29 cellular contexts compared by ENCODE assay signal in genomic region chr2:237870126-237870525, GRCh38. TPM values are rescaled to one million over a fixed set of nuclear protein-coding genes. Genes with fewer than 3 reads are reported as not detected.
DNase-seq lines count a peak whose midpoint lies in the region; ATAC-seq and TF ChIP-seq lines count a peak whose summit lies in the region.
"Had no signal": no experiment of that assay in that cellular context is flagged by ENCODE, and none has a peak within 500 bp of the region (broad histone marks: within the 10 kb centered on the region; RNA-seq: fewer than 3 reads in every experiment).

No MANE protein-coding gene starts in this region.

- POLR2A ChIA-PET in Panc1 (lab: Charles Lee), result no interaction called here

- H3K27me3 ChIP-seq in Panc1 (ENCODE audit: control insufficient read depth, insufficient read depth, low read length), result no peaks in the 10 kb centered on the region
- H3K27me3 ChIP-seq in gastroesophageal sphincter, result no peaks in the 10 kb centered on the region
- no peaks in the 10 kb centered on the region for H3K27me3 ChIP-seq in sigmoid colon
- H3K27me3 ChIP-seq: brain microvascular endothelial cell, foreskin keratinocyte, Peyer's patch, upper lobe of left lung had no signal

- H3K4me3 Mint-ChIP-seq in activated CD8-positive, alpha-beta memory T cell treated with anti-CD3 and anti-CD28 coated beads, Interleukin-2, amount 10 ng/mL, durations not matched to agents 7 days and 5 days, result no peak overlapping the region
- H3K4me3 Mint-ChIP-seq: activated CD8-positive, alpha-beta T cell treated with anti-CD3 and anti-CD28 coated beads, Interleukin-2, amount 10 ng/mL, durations not matched to agents 7 days and 5 days; activated naive CD4-positive, alpha-beta T cell treated with anti-CD3 and anti-CD28 coated beads for 36 hours; CD4-positive, CD25-positive, alpha-beta regulatory T cell had no signal

- H3K4me3 ChIP-seq in Panc1 (ENCODE audit: low read depth in 2 of 2, low read length in 2 of 2) (no peak overlapping the region), gastroesophageal sphincter (no peak overlapping the region), sigmoid colon (peak overlapping the region in 1 of 4 donors; percentile 3)
- H3K4me3 ChIP-seq: Peyer's patch, upper lobe of left lung had no signal

- peaks cover 50% of the 10 kb centered on the region for H3K27me3 Mint-ChIP-seq in activated CD8-positive, alpha-beta memory T cell treated with anti-CD3 and anti-CD28 coated beads, Interleukin-2, amount 10 ng/mL, durations not matched to agents 7 days and 5 days

- no TSS peak for BruUV-seq in Panc1 (replicated peaks; lab: Mats Ljungman, UMichigan)

- H3K9me3 Mint-ChIP-seq in activated CD8-positive, alpha-beta memory T cell treated with anti-CD3 and anti-CD28 coated beads, Interleukin-2, amount 10 ng/mL, durations not matched to agents 7 days and 5 days (ENCODE audit: low read depth), result no peaks in the 10 kb centered on the region
- H3K9me3 Mint-ChIP-seq: activated naive CD4-positive, alpha-beta T cell treated with anti-CD3 and anti-CD28 coated beads for 36 hours; CD4-positive, CD25-positive, alpha-beta regulatory T cell had no signal

- peaks cover 28% of the 10 kb centered on the region for H3K4me1 ChIP-seq in Panc1 (ENCODE audit: control insufficient read depth, insufficient read depth, low read length)
- H3K4me1 ChIP-seq in gastroesophageal sphincter, result peaks cover 10 to 99% (median 31%) of the 10 kb centered on the region in 3 donors
- H3K4me1 ChIP-seq in sigmoid colon, result peaks cover 0 to 100% (median 99%) of the 10 kb centered on the region in 4 donors

- H3K27ac ChIP-seq in Panc1 (ENCODE audit: low read length), result 0 out of 2 replicates have a peak overlapping the region, but pooled peaks have one; percentile 4
- H3K27ac ChIP-seq in gastroesophageal sphincter, result peak overlapping the region; percentile 4 to 97 (median 90)
- peak overlapping the region; percentile 91 to 97 (median 96) for H3K27ac ChIP-seq in sigmoid colon
- H3K27ac ChIP-seq: brain microvascular endothelial cell, foreskin keratinocyte, upper lobe of left lung had no signal

- H3K4me1 Mint-ChIP-seq in activated CD8-positive, alpha-beta memory T cell treated with anti-CD3 and anti-CD28 coated beads, Interleukin-2, amount 10 ng/mL, durations not matched to agents 7 days and 5 days, result peaks cover 8% of the 10 kb centered on the region

- in situ Hi-C loops in Panc1 (cut with HindIII; ENCODE audit: low pct_unique_long_range_greater_than_20kb, low sequenced_read_pairs), result no loop called here

- 46 to 68% methylated on average over 9 of the region's 11 CpGs for WGBS in gastroesophageal sphincter (ENCODE audit: low coverage in 1 of 2), 2 donors
- 81 to 89% methylated on average over 11 of the region's 11 CpGs for WGBS in sigmoid colon, 2 donors

- no peaks in the 10 kb centered on the region for H3K36me3 Mint-ChIP-seq in activated CD8-positive, alpha-beta memory T cell treated with anti-CD3 and anti-CD28 coated beads, Interleukin-2, amount 10 ng/mL, durations not matched to agents 7 days and 5 days
- H3K36me3 Mint-ChIP-seq: CD4-positive, CD25-positive, alpha-beta regulatory T cell had no signal

- no peak for TF ChIP-seq CTCF in Panc1 (IDR thresholded peaks at IDR 0.05)
- no peak for TF ChIP-seq CTCF in gastroesophageal sphincter (IDR thresholded peaks at IDR 0.05)
- TF ChIP-seq CTCF in sigmoid colon (IDR thresholded peaks at IDR 0.05), result no peak

- H3K27ac Mint-ChIP-seq in activated CD8-positive, alpha-beta memory T cell treated with anti-CD3 and anti-CD28 coated beads, Interleukin-2, amount 10 ng/mL, durations not matched to agents 7 days and 5 days, result no peak overlapping the region
- H3K27ac Mint-ChIP-seq: activated CD8-positive, alpha-beta T cell treated with anti-CD3 and anti-CD28 coated beads, Interleukin-2, amount 10 ng/mL, durations not matched to agents 7 days and 5 days; activated naive CD4-positive, alpha-beta T cell treated with anti-CD3 and anti-CD28 coated beads for 36 hours had no signal

- no peak for TF ChIP-seq EP300 in gastroesophageal sphincter (IDR thresholded peaks at IDR 0.05)
- no peak for TF ChIP-seq EP300 in sigmoid colon (IDR thresholded peaks at IDR 0.05)

- intact Hi-C loops in Panc1 (cut with micrococcal nuclease; ENCODE audit: unreplicated experiment), result no loop called here
- intact Hi-C loops in sigmoid colon (cut with DNase I), result no loop called here

- H3K36me3 ChIP-seq in Panc1 (ENCODE audit: control insufficient read depth, insufficient read depth, low read length) (no peaks in the 10 kb centered on the region), gastroesophageal sphincter (no peaks in the 10 kb centered on the region), sigmoid colon (no peaks in the 10 kb centered on the region)
- H3K36me3 ChIP-seq: brain microvascular endothelial cell, Peyer's patch, upper lobe of left lung had no signal

- CTCF ChIA-PET in activated CD8-positive, alpha-beta memory T cell treated with anti-CD3 and anti-CD28 coated beads, Interleukin-2, amount 10 ng/mL, durations not matched to agents 7 days and 5 days (lab: Charles Lee), result interaction anchor here (0.8 kb wide), 1 partner anchor 63 kb away, joined by 5 read pairs; no protein-coding TSS in a partner anchor
- CTCF ChIA-PET in Panc1 (lab: Charles Lee), result no interaction called here

- H3K9me3 ChIP-seq in Panc1 (ENCODE audit: control insufficient read depth, insufficient read depth, low read depth, low read length) (no peaks in the 10 kb centered on the region), gastroesophageal sphincter (no peaks in the 10 kb centered on the region), sigmoid colon (no peaks in the 10 kb centered on the region)
- H3K9me3 ChIP-seq: Peyer's patch, upper lobe of left lung had no signal

- TF ChIP-seq POLR2A in gastroesophageal sphincter (IDR thresholded peaks at IDR 0.05) (no peak), sigmoid colon (IDR thresholded peaks at IDR 0.05) (no peak)

- ATAC-seq in activated CD8-positive, alpha-beta memory T cell treated with anti-CD3 and anti-CD28 coated beads, Interleukin-2, amount 10 ng/mL, durations not matched to agents 7 days and 5 days, result no peak
- ATAC-seq in Panc1 (no peak), gastroesophageal sphincter (no peak)
- ATAC-seq: activated CD8-positive, alpha-beta T cell treated with anti-CD3 and anti-CD28 coated beads, Interleukin-2, amount 10 ng/mL, durations not matched to agents 7 days and 5 days; foreskin keratinocyte had no signal

- peak; percentile 7 for DNase-seq in activated CD8-positive, alpha-beta memory T cell treated with anti-CD3 and anti-CD28 coated beads, Interleukin-2, amount 10 ng/mL, durations not matched to agents 7 days and 5 days
- DNase-seq in activated CD8-positive, alpha-beta memory T cell treated with anti-CD3 and anti-CD28 coated beads for 24 hours, result no peak
- DNase-seq in Panc1 (ENCODE audit: low read depth, low spot score), result no peak
- DNase-seq in sigmoid colon, result peak; percentile 65
- no peak for DNase-seq in stimulated activated CD4-positive, alpha-beta T cell treated with anti-CD3 and anti-CD28 coated beads, Interleukin-4, amount 100 ng/mL, for 4 hours
- DNase-seq in CD1c-positive myeloid dendritic cell (ENCODE audit: extremely low spot score), result no peak
- no peak for DNase-seq in activated naive CD4-positive, alpha-beta T cell treated with Interleukin-2 at 50 U/mL for 16 hours
- DNase-seq: activated CD8-positive, alpha-beta T cell treated with anti-CD3 and anti-CD28 coated beads, Interleukin-2, amount 10 ng/mL, durations not matched to agents 7 days and 5 days; activated naive CD4-positive, alpha-beta T cell treated with anti-CD3 and anti-CD28 coated beads for 36 hours; brain microvascular endothelial cell; CD4-positive, CD25-positive, alpha-beta regulatory T cell; effector CD4-positive, alpha-beta T cell; foreskin keratinocyte; HCEC 1CT; KG1; mesenchymal stem cell; MM.1S; NCI-H1417; NCI-H2029 treated with DMSO at 0.1 percent for 48 hours; NCI-H2227 treated with DMSO at 0.1 percent for 48 hours; NCI-H69; small intestine; stimulated activated CD8-positive, alpha-beta memory T cell treated with anti-CD3 and anti-CD28 coated beads, Interleukin-4, amount 100 ng/mL, for 48 hours; T-helper 2 cell had no signal

RNA-seq across cellular contexts. Expression of gene RAMP1, which starts 10.7 kb away (rescaled TPM):
- 1 to 10 TPM in 1 of 2 experiments, under 1 TPM in 1; 0.64 to 3.9 TPM for total RNA-seq in activated CD8-positive, alpha-beta memory T cell treated with anti-CD3 and anti-CD28 coated beads, Interleukin-2, amount 10 ng/mL, durations not matched to agents 7 days and 5 days
- total RNA-seq in Panc1 (2021; ENCODE audit: unreplicated experiment), result 17.6 TPM
- polyA plus RNA-seq in Panc1 (2012; ENCODE audit: insufficient read length), result 27.7 TPM
- 100 to 1,000 TPM; 213 to 355 (median 286) TPM for total RNA-seq in gastroesophageal sphincter
- 100 to 1,000 TPM; 324 to 788 (median 447) TPM for total RNA-seq in sigmoid colon
- 10 to 100 TPM in 2 of 3 donors, not detected in 1; 13.2 to 50.1 TPM for polyA plus RNA-seq in sigmoid colon
- total RNA-seq: CD4-positive, CD25-positive, alpha-beta regulatory T cell; HT1080; pulmonary artery endothelial cell had no signal

Comparison
In these comparisons a context has a peak if more than half of its experiments do, and no peak if none do; other contexts are left out.
1. DNase-seq: peak in activated CD8-positive, alpha-beta memory T cell treated with anti-CD3 and anti-CD28 coated beads, Interleukin-2, amount 10 ng/mL, durations not matched to agents 7 days and 5 days (single experiment) and sigmoid colon (single experiment); none in activated CD8-positive, alpha-beta memory T cell treated with anti-CD3 and anti-CD28 coated beads for 24 hours (single experiment), Panc1 (single experiment), stimulated activated CD4-positive, alpha-beta T cell treated with anti-CD3 and anti-CD28 coated beads, Interleukin-4, amount 100 ng/mL, for 4 hours (0 of 2), CD1c-positive myeloid dendritic cell (single experiment) and activated naive CD4-positive, alpha-beta T cell treated with Interleukin-2 at 50 U/mL for 16 hours (single experiment).
2. H3K27ac ChIP-seq: peak in every context shown above with its lines; median percentile 96 in sigmoid colon; 90 in gastroesophageal sphincter; 4 in Panc1.
3. RNA of gene RAMP1, which starts 10.7 kb away (total RNA-seq): 324 to 788 TPM in sigmoid colon and 213 to 355 TPM in gastroesophageal sphincter; 17.6 TPM in Panc1 (single experiment) and 0.64 to 3.9 TPM in activated CD8-positive, alpha-beta memory T cell treated with anti-CD3 and anti-CD28 coated beads, Interleukin-2, amount 10 ng/mL, durations not matched to agents 7 days and 5 days; every median in the first group is over 10 times any median in the second.